In genomic region chr20:47273591-47274235, GRCh38 we compare ENCODE assay signal across 8 cellular contexts.
A peak's percentile ranks its signal among the peaks of the same experiment; 100 is the strongest.
DNase-seq lines count a peak whose midpoint lies in the region; ATAC-seq and TF ChIP-seq lines count a peak whose summit lies in the region.

No MANE protein-coding gene starts in this region.

- H3K27me3 ChIP-seq in esophagus (ENCODE audit: control insufficient read depth in 1 of 2, insufficient read depth in 2 of 2, low read length in 2 of 2): no peaks in the 10 kb centered on the region
- no peaks in the 10 kb centered on the region for H3K27me3 ChIP-seq in prostate gland (replicated peaks; ENCODE audit: insufficient read depth)
- no peaks in the 10 kb centered on the region for H3K27me3 ChIP-seq in BE2C

- H3K4me1 ChIP-seq in esophagus (ENCODE audit: control insufficient read depth in 2 of 2, insufficient read depth in 2 of 2, low read length in 1 of 2) (no peaks in the 10 kb centered on the region), prostate gland (replicated peaks) (no peaks in the 10 kb centered on the region), BE2C (no peaks in the 10 kb centered on the region)

- H3K9ac ChIP-seq in SK-N-MC (ENCODE audit: insufficient read length): no peak overlapping the region

- peaks cover 19% of the 10 kb centered on the region; the same call in 1 of the 2 replicates for H3K36me3 ChIP-seq in SK-N-MC (ENCODE audit: insufficient read depth, low read length)
- peaks cover 0 to 15% of the 10 kb centered on the region in 2 donors for H3K36me3 ChIP-seq in esophagus (ENCODE audit: control insufficient read depth in 2 of 2, insufficient read depth in 2 of 2, low read length in 1 of 2)
- no peaks in the 10 kb centered on the region for H3K36me3 ChIP-seq in prostate gland
- H3K36me3 ChIP-seq in BE2C: peaks cover 82% of the 10 kb centered on the region

- WGBS in esophagus, 2 donors: 91 to 94% methylated on average over 2 of the region's 2 CpGs
- 93% methylated on average over 2 of the region's 2 CpGs for WGBS in prostate gland

- TF ChIP-seq POLR2A in prostate gland (IDR thresholded peaks at IDR 0.05): no peak

- H3K9me3 ChIP-seq in SK-N-MC (ENCODE audit: low read depth, low read length): no peaks in the 10 kb centered on the region
- H3K9me3 ChIP-seq in esophagus (ENCODE audit: control insufficient read depth in 2 of 2, insufficient read depth in 1 of 2, low read depth in 1 of 2, low read length in 1 of 2): no peaks in the 10 kb centered on the region
- H3K9me3 ChIP-seq in prostate gland: no peaks in the 10 kb centered on the region
- H3K9me3 ChIP-seq in BE2C: no peaks in the 10 kb centered on the region

- TF ChIP-seq CTCF in prostate gland (IDR thresholded peaks at IDR 0.05): no peak
- TF ChIP-seq CTCF in BE2C (IDR thresholded peaks at IDR 0.05; ENCODE audit: low read depth, low read length): no peak

- intact Hi-C loops in prostate gland (cut with DNase I): loop anchor here (1.0 to 10.0 kb wide), 5 partner anchors 76 to 521 kb away; partner anchors contain the start of gene NCOA3

- peak overlapping the region; percentile 43; the same call in 1 of the 2 replicates for H3K27ac ChIP-seq in SK-N-MC
- H3K27ac ChIP-seq in esophagus (ENCODE audit: low read depth in 2 of 2, low read length in 1 of 2): peak overlapping the region; percentile 26 to 52
- H3K27ac ChIP-seq in prostate gland: peak overlapping the region; percentile 49 to 59

- H3K4me3 ChIP-seq in SK-N-MC (no peak overlapping the region), esophagus (ENCODE audit: low read depth in 1 of 2, low read length in 2 of 2) (no peak overlapping the region), prostate gland (no peak overlapping the region), BE2C (ENCODE audit: low read depth, low read length) (no peak overlapping the region)

- no peak for ATAC-seq in GM21390 (IDR thresholded peaks at IDR 0.05; ENCODE audit: unreplicated experiment)

- in situ Hi-C loops in Caki2 (cut with HindIII; ENCODE audit: low pct_unique_long_range_greater_than_20kb, low sequenced_read_pairs): loop anchor here (10.0 kb wide), 1 partner anchor 61 kb away; no protein-coding TSS in a partner anchor

- peak; percentile 18 for DNase-seq in Caki2 (ENCODE audit: low read depth)
- DNase-seq in SK-N-MC (ENCODE audit: low read depth, low spot score): no peak
- DNase-seq in prostate gland (ENCODE audit: low spot score): no peak
- DNase-seq in germinal center (ENCODE audit: low spot score): no peak
- no peak for DNase-seq in BE2C
- no peak for DNase-seq in COLO668 (lab: John Stamatoyannopoulos, UW; ENCODE audit: unreplicated experiment)
